ENCODE assay signal across 17 cellular contexts in the genomic region with DNA sequence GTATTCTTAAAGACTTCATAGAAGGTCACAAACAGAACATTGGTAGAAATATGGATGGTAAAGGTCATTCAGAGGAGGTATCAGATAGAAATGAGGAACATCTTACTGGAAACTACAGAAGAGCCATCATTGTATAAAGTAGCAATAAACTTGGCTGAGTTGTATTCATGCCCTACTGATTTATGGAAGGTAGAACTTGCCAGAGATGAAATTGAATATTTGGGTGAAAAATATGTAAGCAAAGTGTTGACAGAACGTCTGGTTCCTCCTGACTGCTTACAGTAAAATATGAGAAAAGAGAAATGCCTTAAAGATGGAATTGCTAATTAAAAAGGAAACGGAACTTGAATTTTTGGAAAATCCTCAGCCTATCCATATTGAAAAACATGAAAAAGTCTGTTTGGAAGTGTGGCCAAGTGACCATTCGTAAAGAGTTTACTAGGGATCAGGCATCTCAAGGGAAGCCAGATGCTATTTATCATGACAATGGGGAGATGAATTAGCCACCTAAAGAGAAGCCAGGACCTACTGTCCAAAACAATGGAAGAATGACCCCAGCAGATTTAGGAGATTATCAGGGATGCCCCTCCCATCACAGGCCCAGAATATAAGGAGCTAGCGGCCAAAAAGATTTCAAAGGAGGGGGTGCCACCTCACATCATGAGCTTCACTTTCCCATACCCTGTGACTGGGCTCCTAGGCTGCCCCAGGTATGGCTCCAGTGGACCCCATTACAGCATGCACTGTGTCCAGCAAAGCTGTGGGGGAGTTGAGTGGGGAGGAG.
"Had no signal": no experiment of that assay in that cellular context is flagged by ENCODE, and none has a peak within 500 bp of the region (broad histone marks: within the 10 kb centered on the region; RNA-seq: fewer than 3 reads in every experiment).

No MANE protein-coding gene starts in this region.

- H3K27me3 ChIP-seq: cardiac muscle cell, hepatocyte, pancreas, stomach, vagina had no signal

- H3K4me1 ChIP-seq: pancreas, vagina had no signal

- H3K36me3 ChIP-seq: cardiac muscle cell, pancreas, stomach, vagina had no signal

- H3K79me2 ChIP-seq: hepatocyte had no signal

- ATAC-seq: activated T-cell treated with anti-CD3 and anti-CD28 coated beads, Interleukin-2, amount 50 U/mL, for 4 hours; left lobe of liver; pancreas had no signal

- H3K27ac ChIP-seq: cardiac muscle cell, epithelial cell of prostate, hepatocyte, pancreas, vagina had no signal

- H3K9me3 Mint-ChIP-seq: T-helper 2 cell treated with Interferon-gamma antibody and Interleukin-4, amounts not matched to agents 5 μg/mL and 100 μg/mL, for 36 hours had no signal

- H2AFZ ChIP-seq: hepatocyte had no signal

- H3K4me2 ChIP-seq: hepatocyte had no signal

- H3K4me3 ChIP-seq: cardiac muscle cell, hepatocyte, pancreas, stomach, vagina had no signal

- DNase-seq: activated CD4-positive, alpha-beta T cell treated with anti-CD3 and anti-CD28 coated beads for 1 hour; activated CD4-positive, alpha-beta T cell treated with anti-CD3 and anti-CD28 coated beads, Interleukin-2, amount 50 U/mL, for 48 hours; activated gamma-delta T cell treated with Interleukin-2 at 50 U/mL for 16 hours; activated T-cell treated with anti-CD3 and anti-CD28 coated beads, Interleukin-2, amount 50 U/mL, for 4 hours; effector CD8-positive, alpha-beta T cell; islet precursor cell; pancreas; stimulated activated CD4-positive, alpha-beta T cell treated with anti-CD3 and anti-CD28 coated beads, Interleukin-15, amount 100 ng/mL, for 24 hours; stimulated activated CD4-positive, alpha-beta T cell treated with anti-CD3 and anti-CD28 coated beads, Interleukin-4, amount 100 ng/mL, for 24 hours; stomach had no signal

- H3K9me3 ChIP-seq: pancreas, stomach, vagina had no signal

- H3K27ac Mint-ChIP-seq: T-helper 2 cell treated with Interferon-gamma antibody and Interleukin-4, amounts not matched to agents 5 μg/mL and 100 μg/mL, for 36 hours had no signal

- H3K4me3 Mint-ChIP-seq: activated T-cell treated with anti-CD3 and anti-CD28 coated beads, Interleukin-2, amount 50 U/mL, for 4 hours; neural crest cell; T-helper 2 cell treated with Interferon-gamma antibody and Interleukin-4, amounts not matched to agents 5 μg/mL and 100 μg/mL, for 36 hours had no signal
